In the genomic region with DNA sequence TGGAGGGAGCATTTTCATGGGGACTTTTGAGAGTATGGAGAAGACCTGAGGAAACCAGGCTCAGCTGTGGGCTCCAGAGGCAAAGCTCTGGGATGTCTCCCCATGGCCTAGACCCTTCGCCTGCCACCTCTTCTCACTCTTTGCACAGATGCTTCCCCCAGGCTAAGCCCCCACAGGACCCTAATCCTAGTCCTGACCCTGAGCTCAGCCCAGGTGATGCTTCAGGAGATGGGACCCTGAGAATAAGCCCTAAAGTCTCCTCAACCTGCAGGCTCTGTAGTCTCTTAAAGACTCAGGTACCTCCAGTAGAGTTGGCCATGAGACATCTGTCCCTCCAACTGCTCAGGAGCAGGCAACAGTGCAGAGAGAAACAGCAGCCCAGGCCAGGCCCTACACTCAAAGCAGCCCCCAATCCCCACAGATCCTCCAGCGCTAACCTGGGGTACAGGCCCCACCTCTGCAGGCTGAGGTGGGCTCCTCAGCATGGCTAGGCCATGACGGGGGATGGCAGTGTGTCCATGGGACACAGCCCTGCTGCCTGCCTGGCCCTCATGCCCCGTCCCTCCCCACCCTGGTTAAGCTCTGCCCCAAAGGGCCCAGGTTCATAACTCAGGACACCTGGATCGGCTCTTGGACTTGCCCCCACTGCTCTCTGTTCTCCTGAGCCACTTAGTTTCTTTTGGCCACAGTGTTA, we compare ENCODE assay signal across 25 cellular contexts. TPM values are rescaled to one million over a fixed set of nuclear protein-coding genes. Genes with fewer than 3 reads are reported as not detected.
DNase-seq lines count a peak whose midpoint lies in the region; ATAC-seq and TF ChIP-seq lines count a peak whose summit lies in the region.
"Had no signal": no experiment of that assay in that cellular context is flagged by ENCODE, and none has a peak within 500 bp of the region (broad histone marks: within the 10 kb centered on the region; RNA-seq: fewer than 3 reads in every experiment).

No MANE protein-coding gene starts in this region.

- H4K20me1 ChIP-seq in GM23248 (ENCODE audit: insufficient read depth): no peaks in the 10 kb centered on the region
- H4K20me1 ChIP-seq in hepatocyte (ENCODE audit: insufficient read depth, poor library complexity, severe bottlenecking): no peaks in the 10 kb centered on the region

- H3K4me2 ChIP-seq in GM23248 (ENCODE audit: unreplicated experiment) (peak overlapping the region; percentile 54), hepatocyte (peak overlapping the region; percentile 7)
- H3K4me2 ChIP-seq: GM23338 had no signal

- H3K9ac ChIP-seq in GM23248: no peak overlapping the region
- H3K9ac ChIP-seq: BLaER1 treated with 17β-estradiol and CSF1 and Interleukin-3, amounts not matched to agents 10 nM and 100 nM had no signal

- no peaks in the 10 kb centered on the region for H3K36me3 ChIP-seq in GM23248 (ENCODE audit: low read depth)
- H3K36me3 ChIP-seq in hepatocyte (replicated peaks; ENCODE audit: insufficient read depth, low read depth): no peaks in the 10 kb centered on the region
- no peaks in the 10 kb centered on the region for H3K36me3 ChIP-seq in spleen
- H3K36me3 ChIP-seq: BLaER1 treated with 17β-estradiol and CSF1 and Interleukin-3, amounts not matched to agents 10 nM and 100 nM had no signal

- peak; percentile 31 for DNase-seq in activated effector memory CD4-positive, alpha-beta T cell treated with anti-CD3 and anti-CD28 coated beads, Interleukin-2, amount 50 U/mL, for 16 hours
- DNase-seq in activated effector memory CD4-positive, alpha-beta T cell treated with Interleukin-2 at 50 U/mL for 16 hours: no peak
- DNase-seq in GM23248: no peak
- DNase-seq in hepatocyte (ENCODE audit: low spot score): no peak
- peak; percentile 62 for DNase-seq in spleen
- no peak for DNase-seq in UCSD-AML1 (lab: John Stamatoyannopoulos, UW; ENCODE audit: unreplicated experiment)
- DNase-seq: 8988T; CD4-positive, alpha-beta T cell; H9; Karpas-422; NCI-H1105; NCI-H1436 treated with DMSO at 0.1 percent for 48 hours; NCI-H1930; NCI-H446 treated with DMSO at 0.1 percent for 48 hours; NCI-H526; NCI-H82; NK-92 treated with Interleukin-12 subunit alpha and Interleukin-12 subunit beta, amount 100 ng/mL, for 24 hours; RPMI8226; SHP77 had no signal

- H2AFZ ChIP-seq in GM23248 (no peak overlapping the region), hepatocyte (no peak overlapping the region)
- H2AFZ ChIP-seq: GM23338 had no signal

- H3K9me2 ChIP-seq in GM23248 (ENCODE audit: insufficient read depth) (no peaks in the 10 kb centered on the region), hepatocyte (replicated peaks; ENCODE audit: insufficient read depth) (no peaks in the 10 kb centered on the region)

- in situ Hi-C loops in GM23248 (cut with MboI): no loop called here

- no peak for TF ChIP-seq POLR2A in spleen (IDR thresholded peaks at IDR 0.05)

- H3K9me3 ChIP-seq in GM23248 (ENCODE audit: low read depth): no peaks in the 10 kb centered on the region
- H3K9me3 ChIP-seq in hepatocyte (ENCODE audit: low read depth): no peaks in the 10 kb centered on the region
- no peaks in the 10 kb centered on the region for H3K9me3 ChIP-seq in spleen
- H3K9me3 ChIP-seq: BLaER1 treated with 17β-estradiol and CSF1 and Interleukin-3, amounts not matched to agents 10 nM and 100 nM had no signal

- H3K4me3 ChIP-seq in GM23248 (no peak overlapping the region), hepatocyte (no peak overlapping the region), spleen (no peak overlapping the region)
- H3K4me3 ChIP-seq: BLaER1 treated with 17β-estradiol and CSF1 and Interleukin-3, amounts not matched to agents 10 nM and 100 nM; GM23338 had no signal

- no peak for ATAC-seq in GM18861 (IDR thresholded peaks at IDR 0.05; ENCODE audit: unreplicated experiment)
- ATAC-seq: GM23338 had no signal

- no peak overlapping the region for H3K27ac ChIP-seq in GM23248
- peak overlapping the region; percentile 69 for H3K27ac ChIP-seq in hepatocyte
- H3K27ac ChIP-seq in spleen: no peak overlapping the region
- H3K27ac ChIP-seq: BLaER1 treated with 17β-estradiol and CSF1 and Interleukin-3, amounts not matched to agents 10 nM and 100 nM had no signal

- H3K4me1 ChIP-seq in GM23248 (ENCODE audit: insufficient read depth) (peaks cover 8% of the 10 kb centered on the region), hepatocyte (ENCODE audit: insufficient read depth) (peaks cover 37% of the 10 kb centered on the region), spleen (peaks cover 2 to 54% (median 32%) of the 10 kb centered on the region in 6 donors)

- TF ChIP-seq CTCF in hepatocyte (IDR thresholded peaks at IDR 0.05; ENCODE audit: poor library complexity) (no peak), spleen (IDR thresholded peaks at IDR 0.05 in 8 of 11, conservative IDR thresholded peaks at IDR 0.05 in 3 of 11) (no peak)

- H3F3A ChIP-seq in GM23248 (ENCODE audit: insufficient read depth): peaks cover 4% of the 10 kb centered on the region; the same call in 1 of the 2 replicates

- 65 to 73% methylated on average over 4 to 5 of the region's 5 CpGs for WGBS in GM23248 (ENCODE audit: low coverage in 1 of 2, low lambda C conversion rate in 2 of 2, missing lambda C conversion rate in 2 of 2), 2 experiments
- 90% methylated on average over 5 of the region's 5 CpGs for WGBS in hepatocyte (ENCODE audit: low lambda C conversion rate, missing lambda C conversion rate)
- WGBS in spleen, 5 donors: 91 to 99% (median 92%) methylated on average over 5 of the region's 5 CpGs

- H3K79me2 ChIP-seq in GM23248 (ENCODE audit: insufficient read depth) (no peaks in the 10 kb centered on the region), hepatocyte (no peaks in the 10 kb centered on the region)

- no peaks in the 10 kb centered on the region for H3K27me3 ChIP-seq in GM23248 (replicated peaks; ENCODE audit: insufficient read depth)
- no peaks in the 10 kb centered on the region for H3K27me3 ChIP-seq in hepatocyte
- H3K27me3 ChIP-seq in spleen (replicated peaks in 1 of 7): no peaks in the 10 kb centered on the region
- H3K27me3 ChIP-seq: BLaER1 treated with 17β-estradiol and CSF1 and Interleukin-3, amounts not matched to agents 10 nM and 100 nM had no signal

- intact Hi-C loops in spleen (cut with DNase I; ENCODE audit: low total_unique reads): loop anchor here (10.0 kb wide), 1 partner anchor 89 kb away; no protein-coding TSS in a partner anchor

RNA-seq across cellular contexts. Expression of a gene that starts 39.4 kb away (rescaled TPM):
- not detected in 2 replicates for total RNA-seq in GM23248 (2014; rRNA removed; shearing (Covaris generic))
- polyA plus RNA-seq in GM23248 (2016; fragmentation: Nextera tagmentation; extraction: Ambion mirVana) (not detected in 2 replicates), hepatocyte (0.41 TPM in 1 of 2 replicates, not detected in the other), spleen (not detected)
- total RNA-seq in hepatocyte (0.37 TPM in 1 of 2 replicates, not detected in the other), spleen (not detected)
- total RNA-seq: CD4-positive, alpha-beta T cell; GM23338; H9; HT-29; M059J had no signal
- polyA plus RNA-seq: AG04450, GM23338 had no signal

Comparison
In these comparisons a context has a peak if more than half of its experiments do, and no peak if none do; other contexts are left out.
1. DNase-seq: peak in activated effector memory CD4-positive, alpha-beta T cell treated with anti-CD3 and anti-CD28 coated beads, Interleukin-2, amount 50 U/mL, for 16 hours (single experiment) and spleen (single experiment); none in activated effector memory CD4-positive, alpha-beta T cell treated with Interleukin-2 at 50 U/mL for 16 hours (single experiment), GM23248 (single experiment), hepatocyte (single experiment) and UCSD-AML1 (single experiment).